In the genomic region with DNA sequence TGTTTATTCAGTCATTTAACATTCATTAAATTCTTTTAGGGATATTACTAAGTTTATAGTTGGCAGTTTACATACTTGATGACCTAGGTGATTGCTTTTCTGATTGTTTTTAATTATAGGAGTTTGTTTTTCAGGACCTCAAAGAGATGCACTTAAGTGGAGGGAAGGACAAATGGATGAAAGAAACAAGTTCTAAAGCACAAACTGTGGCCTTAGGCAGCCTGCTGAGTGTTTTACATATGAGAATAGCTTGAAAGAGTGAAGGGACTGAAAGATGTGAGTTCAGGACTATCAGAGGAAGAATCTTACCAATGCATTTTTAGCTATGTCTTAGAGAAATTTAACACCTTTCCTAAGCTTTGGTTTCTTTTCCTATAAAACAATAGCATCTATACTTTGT, we compare ENCODE assay signal across 26 cellular contexts.
DNase-seq lines count a peak whose midpoint lies in the region; ATAC-seq and TF ChIP-seq lines count a peak whose summit lies in the region.
"Had no signal": no experiment of that assay in that cellular context is flagged by ENCODE, and none has a peak within 500 bp of the region (broad histone marks: within the 10 kb centered on the region; RNA-seq: fewer than 3 reads in every experiment).

No MANE protein-coding gene starts in this region.

- no peak overlapping the region for H3K27ac ChIP-seq in CD4-positive, alpha-beta memory T cell (ENCODE audit: low read depth, low read length)
- peak overlapping the region; percentile 5 for H3K27ac ChIP-seq in HUES48 (ENCODE audit: low read depth, low read length)
- H3K27ac ChIP-seq: BLaER1, SJSA1 had no signal

- TF ChIP-seq CTCF in WTC11 (IDR thresholded peaks at IDR 0.05) (no peak), Calu3 (IDR thresholded peaks at IDR 0.05; ENCODE audit: unreplicated experiment) (no peak)

- no peak overlapping the region for H3K4me3 Mint-ChIP-seq in CD4-positive, alpha-beta memory T cell
- no peak overlapping the region for H3K4me3 Mint-ChIP-seq in WTC11
- no peak overlapping the region for H3K4me3 Mint-ChIP-seq in Calu3 (ENCODE audit: low read depth, unreplicated experiment)
- no peak overlapping the region for H3K4me3 Mint-ChIP-seq in natural killer cell treated with Interleukin-12 subunit alpha and Interleukin-12 subunit beta and Interleukin-15 and Interleukin-18, amount 100 ng/mL, for 72 hours
- H3K4me3 Mint-ChIP-seq: CD4-positive, alpha-beta T cell had no signal

- no peaks in the 10 kb centered on the region for H3K27me3 Mint-ChIP-seq in CD4-positive, alpha-beta memory T cell
- H3K27me3 Mint-ChIP-seq in WTC11 (ENCODE audit: low read depth): peaks cover 16% of the 10 kb centered on the region
- H3K27me3 Mint-ChIP-seq in Calu3 (ENCODE audit: unreplicated experiment): no peaks in the 10 kb centered on the region
- no peaks in the 10 kb centered on the region for H3K27me3 Mint-ChIP-seq in natural killer cell treated with Interleukin-12 subunit alpha and Interleukin-12 subunit beta and Interleukin-15 and Interleukin-18, amount 100 ng/mL, for 72 hours
- H3K27me3 Mint-ChIP-seq: CD4-positive, alpha-beta T cell had no signal

- no peak overlapping the region for H3K4me3 ChIP-seq in CD4-positive, alpha-beta memory T cell (ENCODE audit: low read length in 2 of 2)
- no peak overlapping the region for H3K4me3 ChIP-seq in HUES48 (ENCODE audit: low read depth, low read length)
- H3K4me3 ChIP-seq: BLaER1, SJSA1 had no signal

- H3K27ac Mint-ChIP-seq in CD4-positive, alpha-beta memory T cell: peak overlapping the region in 4 of 7 donors; percentile 23 to 86 (median 58)
- H3K27ac Mint-ChIP-seq in WTC11 (no peak overlapping the region), Calu3 (ENCODE audit: unreplicated experiment) (no peak overlapping the region)
- no peak overlapping the region for H3K27ac Mint-ChIP-seq in natural killer cell treated with Interleukin-12 subunit alpha and Interleukin-12 subunit beta and Interleukin-15 and Interleukin-18, amount 100 ng/mL, for 72 hours

- no peaks in the 10 kb centered on the region for H3K9me3 ChIP-seq in CD4-positive, alpha-beta memory T cell (ENCODE audit: control insufficient read depth in 1 of 2, low read length in 2 of 2)
- H3K9me3 ChIP-seq in HUES48 (ENCODE audit: control insufficient read depth, insufficient read depth, low read length): no peaks in the 10 kb centered on the region
- H3K9me3 ChIP-seq: BLaER1, SJSA1 had no signal

- H3K4me1 ChIP-seq in CD4-positive, alpha-beta memory T cell (ENCODE audit: insufficient read depth, low read length): no peaks in the 10 kb centered on the region
- peaks cover 20% of the 10 kb centered on the region for H3K4me1 ChIP-seq in HUES48 (ENCODE audit: control insufficient read depth, insufficient read depth, low read length)
- H3K4me1 ChIP-seq: BLaER1, SJSA1 had no signal

- H3K27me3 ChIP-seq in CD4-positive, alpha-beta memory T cell (ENCODE audit: insufficient read depth, low read length): no peaks in the 10 kb centered on the region
- H3K27me3 ChIP-seq in HUES48 (ENCODE audit: control insufficient read depth, insufficient read depth, low read length): no peaks in the 10 kb centered on the region
- H3K27me3 ChIP-seq: BLaER1, SJSA1 had no signal

- CTCF ChIA-PET in CD4-positive, alpha-beta memory T cell (lab: Charles Lee; ENCODE audit: partially characterized antibody): interaction anchor here (0.6 to 1.9 kb wide), 3 partner anchors 9 to 86 kb away, joined by 3 to 6 read pairs (median 3); no protein-coding TSS in a partner anchor
- CTCF ChIA-PET in WTC11 (lab: Charles Lee): interaction anchor here (0.9 to 1.6 kb wide), 2 partner anchors 36 to 555 kb away, joined by 5 to 7 read pairs; no protein-coding TSS in a partner anchor
- CTCF ChIA-PET in Calu3 (lab: Charles Lee): no interaction called here

- H3K36me3 ChIP-seq in CD4-positive, alpha-beta memory T cell (ENCODE audit: insufficient read depth, low read length): no peaks in the 10 kb centered on the region
- no peaks in the 10 kb centered on the region for H3K36me3 ChIP-seq in HUES48 (ENCODE audit: control insufficient read depth, insufficient read depth, low read length)
- H3K36me3 ChIP-seq: SJSA1 had no signal

- intact Hi-C loops in CD4-positive, alpha-beta memory T cell (cut with micrococcal nuclease): no loop called here
- intact Hi-C loops in Calu3 (cut with micrococcal nuclease; ENCODE audit: unreplicated experiment): no loop called here

- H3K9ac ChIP-seq in HUES48 (ENCODE audit: low read depth, low read length): no peak overlapping the region
- H3K9ac ChIP-seq: BLaER1 had no signal

- POLR2A ChIA-PET in CD4-positive, alpha-beta memory T cell (lab: Charles Lee; ENCODE audit: partially characterized antibody): interaction anchor here (1.1 to 2.6 kb wide), 2 partner anchors 16 to 672 kb away, joined by 3 to 13 read pairs; no protein-coding TSS in a partner anchor
- POLR2A ChIA-PET in WTC11 (lab: Charles Lee): no interaction called here

- DNase-seq in CD4-positive, alpha-beta memory T cell: no peak
- DNase-seq in WTC11 (ENCODE audit: low spot score) (no peak), iPS-NIHi7 (ENCODE audit: extremely low spot score) (peak; percentile 31), Calu3 (no peak), NCI-H82 (lab: John Stamatoyannopoulos, UW) (no peak)
- no peak for DNase-seq in natural killer cell treated with Interleukin-12 subunit alpha and Interleukin-12 subunit beta and Interleukin-15 and Interleukin-18, amount 100 ng/mL, for 72 hours (ENCODE audit: low spot score)
- DNase-seq: CD4-positive, alpha-beta T cell; DMS79 treated with DMSO at 0.1 percent for 48 hours; H7; KBM-7; MV-4-11; NCI-H1105 treated with DMSO at 0.1 percent for 48 hours; NCI-H146; NCI-H1930; NCI-H2107; NCI-H226; NCI-H510A; NCI-H748 treated with DMSO at 0.1 percent for 48 hours; NK-92 treated with Interleukin-12 subunit alpha and Interleukin-12 subunit beta, amount 100 ng/mL, for 24 hours; Right ventricle myocardium superior; RPMI8226; T-helper 1 cell had no signal

- ATAC-seq in WTC11 (peak; percentile 79), HG03139 (IDR thresholded peaks at IDR 0.05; ENCODE audit: unreplicated experiment) (no peak)
- no peak for ATAC-seq in natural killer cell treated with Interleukin-12 subunit alpha and Interleukin-12 subunit beta and Interleukin-15 and Interleukin-18, amount 100 ng/mL, for 72 hours

- no TSS peak for BruUV-seq in Calu3 (replicated peaks; lab: Mats Ljungman, UMichigan)

- H3K9me3 Mint-ChIP-seq in CD4-positive, alpha-beta memory T cell: no peaks in the 10 kb centered on the region
- no peaks in the 10 kb centered on the region for H3K9me3 Mint-ChIP-seq in WTC11
- H3K9me3 Mint-ChIP-seq in Calu3 (ENCODE audit: low read depth, unreplicated experiment): no peaks in the 10 kb centered on the region
- H3K9me3 Mint-ChIP-seq in natural killer cell treated with Interleukin-12 subunit alpha and Interleukin-12 subunit beta and Interleukin-15 and Interleukin-18, amount 100 ng/mL, for 72 hours: no peaks in the 10 kb centered on the region
- H3K9me3 Mint-ChIP-seq: CD4-positive, alpha-beta T cell had no signal

- peaks cover 49 to 60% of the 10 kb centered on the region in 2 donors for H3K36me3 Mint-ChIP-seq in CD4-positive, alpha-beta memory T cell
- H3K36me3 Mint-ChIP-seq in WTC11 (no peaks in the 10 kb centered on the region), Calu3 (ENCODE audit: insufficient read depth, unreplicated experiment) (no peaks in the 10 kb centered on the region)
- no peaks in the 10 kb centered on the region for H3K36me3 Mint-ChIP-seq in natural killer cell treated with Interleukin-12 subunit alpha and Interleukin-12 subunit beta and Interleukin-15 and Interleukin-18, amount 100 ng/mL, for 72 hours

- peaks cover 34 to 44% (median 42%) of the 10 kb centered on the region in 4 donors for H3K4me1 Mint-ChIP-seq in CD4-positive, alpha-beta memory T cell
- H3K4me1 Mint-ChIP-seq in WTC11 (peaks cover 45% of the 10 kb centered on the region), Calu3 (ENCODE audit: low read depth, unreplicated experiment) (peaks cover 8% of the 10 kb centered on the region)
- H3K4me1 Mint-ChIP-seq in natural killer cell treated with Interleukin-12 subunit alpha and Interleukin-12 subunit beta and Interleukin-15 and Interleukin-18, amount 100 ng/mL, for 72 hours (ENCODE audit: low read depth in 2 of 2): peaks cover 16 to 20% of the 10 kb centered on the region in 2 donors

TF ChIP-seq in WTC11, 78 proteins besides CTCF, POLR2A, EP300 and RAD21:
- no peak for TF ChIP-seq CREM (CRISPR knock-in tag; IDR thresholded peaks at IDR 0.05)

Comparison
In these comparisons a context has a peak if more than half of its experiments do, and no peak if none do; other contexts are left out.
1. H3K27ac Mint-ChIP-seq: peak in CD4-positive, alpha-beta memory T cell (4 of 7); none in WTC11 (single experiment), Calu3 (single experiment) and natural killer cell treated with Interleukin-12 subunit alpha and Interleukin-12 subunit beta and Interleukin-15 and Interleukin-18, amount 100 ng/mL, for 72 hours (0 of 2).